In the genomic region with DNA sequence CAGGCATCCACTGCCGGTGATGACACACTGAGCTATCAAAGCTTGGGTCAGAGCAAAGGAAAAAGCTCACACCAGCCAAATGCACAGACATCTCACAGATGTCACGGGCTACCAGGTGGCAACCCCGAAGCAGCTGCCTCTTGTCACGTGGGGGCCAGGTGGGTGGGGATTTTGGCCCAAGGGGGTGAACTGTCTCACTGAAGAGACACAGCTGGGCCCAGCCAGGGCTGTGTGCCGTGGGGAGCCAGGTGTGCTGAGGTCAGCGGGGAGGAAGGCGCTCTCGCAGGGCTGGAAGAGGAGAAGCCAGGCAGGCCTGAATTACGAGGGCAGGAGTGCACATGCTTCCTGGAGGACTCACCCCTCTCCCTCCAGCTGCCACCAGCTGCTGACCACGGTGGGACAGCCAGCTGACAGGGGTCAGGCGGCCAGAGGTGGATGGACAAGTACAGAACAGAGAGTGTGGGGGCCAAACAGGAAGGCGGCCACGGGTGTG, we compare ENCODE assay signal across 9 cellular contexts. TPM values are rescaled to one million over a fixed set of nuclear protein-coding genes. Genes with fewer than 3 reads are reported as not detected.
DNase-seq lines count a peak whose midpoint lies in the region; ATAC-seq and TF ChIP-seq lines count a peak whose summit lies in the region.
"Had no signal": no experiment of that assay in that cellular context is flagged by ENCODE, and none has a peak within 500 bp of the region (broad histone marks: within the 10 kb centered on the region; RNA-seq: fewer than 3 reads in every experiment).

No MANE protein-coding gene starts in this region.

- H3K9me3 Mint-ChIP-seq in H9 = no peaks in the 10 kb centered on the region

- no peak overlapping the region for H2BK12ac ChIP-seq in H9 (ENCODE audit: insufficient read length, low read depth, low read length)

- no peak overlapping the region for H3K4me3 Mint-ChIP-seq in H9

- WGBS in H9 (ENCODE audit: extremely low coverage, insufficient read length, low lambda C conversion rate) = no CpG with 5 or more reads among the region's 13 CpGs
- WGBS in lung, 2 donors = 75 to 79% methylated on average over 13 of the region's 13 CpGs

- no peak overlapping the region for H2AK5ac ChIP-seq in H9 (ENCODE audit: insufficient read length, low read length)

- H4K91ac ChIP-seq in H9 (ENCODE audit: insufficient read length, low read depth, low read length) = no peak overlapping the region

- no peak overlapping the region for H4K8ac ChIP-seq in H9 (replicated peaks; ENCODE audit: insufficient read length, low read depth, low read length)

- no peak overlapping the region for H3K27ac ChIP-seq in H9 (ENCODE audit: insufficient read length, low read depth, low read length)
- no peak overlapping the region for H3K27ac ChIP-seq in lung (ENCODE audit: low read depth in 1 of 2, low read length in 1 of 2)

- H2BK120ac ChIP-seq in H9 (ENCODE audit: low read depth, low read length, poor library complexity, severe bottlenecking) = no peak overlapping the region

- no peak overlapping the region for H3T11ph ChIP-seq in H9 (ENCODE audit: low read length)

- H3K27me3 ChIP-seq in H9 (ENCODE audit: insufficient read depth, low read length) (no peaks in the 10 kb centered on the region), lung (ENCODE audit: control insufficient read depth, insufficient read depth) (no peaks in the 10 kb centered on the region)

- ATAC-seq in lung (ENCODE audit: insufficient read depth, low FRiP score) (no peak), HG03457 (IDR thresholded peaks at IDR 0.05; ENCODE audit: unreplicated experiment) (no peak)

- in situ Hi-C loops in GM13976 (cut with MboI; ENCODE audit: low sequenced_read_pairs, unreplicated experiment) = no loop called here

- no peak overlapping the region for H2BK20ac ChIP-seq in H9 (ENCODE audit: low read depth, low read length, poor library complexity, severe bottlenecking)

- no peak overlapping the region for H3K4me3 ChIP-seq in lung

- no peak overlapping the region for H2BK5ac ChIP-seq in H9 (ENCODE audit: insufficient read length, low read length)

- H3K36me3 ChIP-seq in lung (ENCODE audit: control insufficient read depth in 2 of 2, insufficient read depth in 2 of 2, low read length in 2 of 2) = no peaks in the 10 kb centered on the region

- H3K4me2 ChIP-seq in H9 (ENCODE audit: insufficient read depth, insufficient read length, low read length) = no peak overlapping the region

- no peak overlapping the region for H3K9ac ChIP-seq in H9 (ENCODE audit: extremely low read depth, insufficient read length, low read length)

- no peaks in the 10 kb centered on the region for H3K23me2 ChIP-seq in H9 (ENCODE audit: insufficient read length, low read depth, low read length, poor library complexity, severe bottlenecking)

- H4K5ac ChIP-seq in H9 (ENCODE audit: insufficient read length, low read depth, low read length) = no peak overlapping the region

- H3K14ac ChIP-seq in H9 (ENCODE audit: insufficient read depth, low read length) = peak overlapping the region; percentile 26; the same call in 1 of the 2 replicates

- no peak overlapping the region for H2AFZ ChIP-seq in H9 (ENCODE audit: low read length)

- no peaks in the 10 kb centered on the region for H3K79me2 ChIP-seq in H9 (ENCODE audit: insufficient read depth, low read length)

- no peaks in the 10 kb centered on the region; the same call in 1 of the 2 replicates for H3K27me3 Mint-ChIP-seq in H9 (ENCODE audit: low read depth)

- H3K4me1 ChIP-seq in H9 (ENCODE audit: insufficient read depth, low read length) (no peaks in the 10 kb centered on the region), lung (ENCODE audit: control insufficient read depth in 2 of 2, insufficient read depth in 2 of 2, low read length in 2 of 2) (peaks cover 0 to 20% of the 10 kb centered on the region in 2 donors)

- no peaks in the 10 kb centered on the region for H4K20me1 ChIP-seq in H9 (ENCODE audit: control insufficient read depth, insufficient read depth, insufficient read length)

- TF ChIP-seq CTCF in GM13976 (IDR thresholded peaks at IDR 0.05; ENCODE audit: borderline replicate concordance, control extremely low read depth, extremely low read depth, insufficient read depth, missing control alignments) = no peak
- TF ChIP-seq CTCF in H9 (conservative IDR thresholded peaks at IDR 0.05) = no peak
- TF ChIP-seq CTCF in lung (IDR thresholded peaks at IDR 0.05; ENCODE audit: control extremely low read depth, extremely low read depth) = no peak

- DNase-seq in GM13976 (ENCODE audit: low spot score) (peak; percentile 59), H9 (no peak), NCI-H2196 (lab: John Stamatoyannopoulos, UW; ENCODE audit: unreplicated experiment) (peak; percentile 87), lung (ENCODE audit: low spot score) (peak; percentile 32), NCI-H2227 treated with DMSO at 0.1 percent for 48 hours (lab: John Stamatoyannopoulos, UW) (no peak)
- no peak for DNase-seq in stimulated activated CD4-positive, alpha-beta T cell treated with anti-CD3 and anti-CD28 coated beads, Interleukin-4, amount 100 ng/mL, for 4 hours
- DNase-seq in activated CD4-positive, alpha-beta T cell treated with anti-CD3 and anti-CD28 coated beads for 1 hour = no peak
- DNase-seq: mammary epithelial cell had no signal

- no peak overlapping the region for H3K27ac Mint-ChIP-seq in H9

- no peak overlapping the region for H3K56ac ChIP-seq in H9 (ENCODE audit: insufficient read length, low read depth, low read length)

- H3K4ac ChIP-seq in H9 (ENCODE audit: low read depth, low read length) = no peak overlapping the region

- no peak overlapping the region for H3K23ac ChIP-seq in H9 (ENCODE audit: insufficient read length, low read depth, low read length)

- no peaks in the 10 kb centered on the region for H3K79me1 ChIP-seq in H9 (ENCODE audit: insufficient read depth, low read depth, low read length, poor library complexity, severe bottlenecking)

- no peak overlapping the region for H2BK15ac ChIP-seq in H9 (ENCODE audit: low read depth, low read length)

- no peak overlapping the region for H3K18ac ChIP-seq in H9 (ENCODE audit: insufficient read length, low read depth, low read length)

- H3K4me1 Mint-ChIP-seq in H9 = peaks cover 14 to 35% of the 10 kb centered on the region in 2 experiments

- H3K9me3 ChIP-seq in H9 (ENCODE audit: control insufficient read depth, low read depth, low read length) (no peaks in the 10 kb centered on the region), lung (ENCODE audit: control insufficient read depth in 2 of 2, insufficient read depth in 1 of 2, low read length in 1 of 2) (no peaks in the 10 kb centered on the region)

- no peaks in the 10 kb centered on the region for H3K36me3 Mint-ChIP-seq in H9 (ENCODE audit: insufficient read depth in 1 of 3, low read depth in 3 of 3)

RNA-seq across cellular contexts. Expression of a gene that starts 32.4 kb away (rescaled TPM):
- total RNA-seq in H9 (2021) = 0.83 TPM in 2 replicates
- total RNA-seq in lung = 1 to 10 TPM; 3.2 to 4.9 TPM
- under 1 TPM; 0.47 to 0.55 TPM for polyA plus RNA-seq in lung
- total RNA-seq: mammary epithelial cell had no signal

Comparison
In these comparisons a context has a peak if more than half of its experiments do, and no peak if none do; other contexts are left out.
1. DNase-seq: peak in GM13976 (single experiment), NCI-H2196 (single experiment) and lung (single experiment); none in H9 (single experiment), stimulated activated CD4-positive, alpha-beta T cell treated with anti-CD3 and anti-CD28 coated beads, Interleukin-4, amount 100 ng/mL, for 4 hours (0 of 2), NCI-H2227 treated with DMSO at 0.1 percent for 48 hours (single experiment) and activated CD4-positive, alpha-beta T cell treated with anti-CD3 and anti-CD28 coated beads for 1 hour (single experiment).